ENCODE assay signal across 2 cellular contexts in the genomic region with DNA sequence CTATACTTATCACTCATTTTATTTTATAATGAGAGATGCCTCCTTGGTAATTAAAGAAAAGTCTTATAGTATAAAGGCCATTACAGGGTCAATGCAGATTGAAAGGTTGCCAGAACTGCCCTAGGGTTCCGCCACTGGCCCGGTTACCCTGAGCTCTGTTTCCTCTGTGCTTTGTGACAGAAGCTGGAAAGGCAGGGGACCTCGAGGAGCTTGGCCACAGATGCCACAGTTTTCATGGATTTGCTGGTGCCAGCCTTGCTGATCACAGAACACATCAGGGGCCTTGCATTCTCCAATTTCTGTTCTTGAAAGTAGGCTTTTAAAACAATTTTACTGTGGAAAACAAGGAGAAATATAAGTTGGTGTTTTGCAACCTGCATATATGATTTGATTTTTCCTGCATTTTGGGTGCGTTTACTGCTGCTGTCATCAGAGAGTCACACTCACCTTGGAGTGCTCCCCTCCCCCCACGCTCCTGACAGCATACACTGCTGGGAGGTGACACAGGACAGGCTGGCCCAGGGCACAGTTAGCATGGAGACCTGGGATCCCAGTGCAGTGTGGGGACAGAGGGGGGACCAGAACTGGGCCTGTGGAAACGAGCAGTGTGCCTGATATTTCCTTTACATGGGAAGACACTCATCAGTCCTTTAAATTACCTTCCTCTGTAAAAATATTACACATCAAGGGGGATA.
TF ChIP-seq lines count a peak whose summit lies in the region.

No MANE protein-coding gene starts in this region.

TF ChIP-seq in SK-N-SH, 30 proteins besides CTCF, POLR2A, EP300 and RAD21 (continued from another document):
- TF ChIP-seq REST (IDR thresholded peaks at IDR 0.05; ENCODE audit: low read depth, low read length) (no peak), TCF12 (IDR thresholded peaks at IDR 0.05) (no peak), USF2 (IDR thresholded peaks at IDR 0.05; ENCODE audit: borderline replicate concordance, low read depth, low read length) (no peak), NRF1 (IDR thresholded peaks at IDR 0.05; ENCODE audit: low read depth, low read length) (no peak), FOSL2 (IDR thresholded peaks at IDR 0.05; ENCODE audit: borderline replicate concordance, low read depth) (no peak), FOXM1 (IDR thresholded peaks at IDR 0.05; ENCODE audit: low read depth) (no peak), GATA2 (CRISPR knock-in tag; IDR thresholded peaks at IDR 0.05) (no peak), RFX5 (IDR thresholded peaks at IDR 0.05; ENCODE audit: low read length) (no peak), SMC3 (IDR thresholded peaks at IDR 0.05; ENCODE audit: low read depth, low read length) (no peak), ZBTB33 (IDR thresholded peaks at IDR 0.05; ENCODE audit: borderline replicate concordance, low read depth) (no peak), FOXJ3 (CRISPR knock-in tag; IDR thresholded peaks at IDR 0.05) (no peak), EZH2phosphoT487 (IDR thresholded peaks at IDR 0.05; ENCODE audit: borderline replicate concordance, low read depth) (no peak), ELF1 (IDR thresholded peaks at IDR 0.05) (no peak), MXI1 (IDR thresholded peaks at IDR 0.05; ENCODE audit: low read depth, low read length) (no peak)

TF ChIP-seq in SK-N-SH treated with all-trans-retinoic acid at 6 μM for 48 hours, 23 proteins besides CTCF, POLR2A, EP300 and RAD21 (continued from another document):
- TF ChIP-seq POU6F1 (CRISPR knock-in tag; IDR thresholded peaks at IDR 0.05; ENCODE audit: borderline replicate concordance, low read depth), result no peak
- TF ChIP-seq, protein P1, sequence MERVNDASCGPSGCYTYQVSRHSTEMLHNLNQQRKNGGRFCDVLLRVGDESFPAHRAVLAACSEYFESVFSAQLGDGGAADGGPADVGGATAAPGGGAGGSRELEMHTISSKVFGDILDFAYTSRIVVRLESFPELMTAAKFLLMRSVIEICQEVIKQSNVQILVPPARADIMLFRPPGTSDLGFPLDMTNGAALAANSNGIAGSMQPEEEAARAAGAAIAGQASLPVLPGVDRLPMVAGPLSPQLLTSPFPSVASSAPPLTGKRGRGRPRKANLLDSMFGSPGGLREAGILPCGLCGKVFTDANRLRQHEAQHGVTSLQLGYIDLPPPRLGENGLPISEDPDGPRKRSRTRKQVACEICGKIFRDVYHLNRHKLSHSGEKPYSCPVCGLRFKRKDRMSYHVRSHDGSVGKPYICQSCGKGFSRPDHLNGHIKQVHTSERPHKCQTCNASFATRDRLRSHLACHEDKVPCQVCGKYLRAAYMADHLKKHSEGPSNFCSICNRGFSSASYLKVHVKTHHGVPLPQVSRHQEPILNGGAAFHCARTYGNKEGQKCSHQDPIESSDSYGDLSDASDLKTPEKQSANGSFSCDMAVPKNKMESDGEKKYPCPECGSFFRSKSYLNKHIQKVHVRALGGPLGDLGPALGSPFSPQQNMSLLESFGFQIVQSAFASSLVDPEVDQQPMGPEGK (CRISPR knock-in tag; IDR thresholded peaks at IDR 0.05; ENCODE audit: borderline replicate concordance), result no peak
